ENCODE assay signal across 8 cellular contexts in the genomic region with DNA sequence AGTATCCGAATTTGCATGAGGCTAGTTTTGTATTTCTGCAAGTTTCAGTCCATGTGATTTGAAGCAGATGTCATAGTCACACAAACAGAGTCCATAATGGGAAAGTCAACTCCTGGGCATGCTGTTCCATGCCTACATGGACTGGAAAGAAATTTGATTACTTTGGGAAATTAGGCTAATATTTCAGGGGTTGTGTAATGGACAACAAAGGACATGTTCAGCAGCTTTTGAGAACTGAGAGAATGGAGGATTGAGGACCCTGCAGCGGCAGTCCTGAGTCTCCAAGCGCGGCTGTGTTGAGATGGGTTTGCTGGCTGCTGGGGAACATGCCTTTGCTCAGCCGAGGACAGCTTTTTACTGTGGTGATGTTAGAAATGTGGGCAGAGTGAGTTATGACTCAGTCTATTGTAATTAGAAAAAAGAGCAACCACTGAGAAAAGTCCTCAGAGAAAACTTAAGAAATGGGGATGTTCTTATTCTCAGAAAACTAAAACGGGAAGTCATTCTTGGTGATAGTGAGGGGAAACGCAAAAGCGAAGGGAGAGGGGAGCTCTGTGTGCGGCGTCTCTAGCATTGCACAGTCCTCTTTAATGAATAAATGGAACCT.
DNase-seq lines count a peak whose midpoint lies in the region; ATAC-seq and FAIRE-seq lines count a peak whose summit lies in the region.

No MANE protein-coding gene starts in this region.

- ATAC-seq in HG02571 (IDR thresholded peaks at IDR 0.05; ENCODE audit: unreplicated experiment) = peak; percentile 69

- peak; percentile 97 for FAIRE-seq in GM18507 (lab: Jason Lieb, UNC)

- no peak for DNase-seq in GM18507 (ENCODE audit: extremely low spot score, insufficient read length, low read depth)
- peak; percentile 97 for DNase-seq in MV-4-11 (lab: John Stamatoyannopoulos, UW)
- DNase-seq in astrocyte of the hippocampus (ENCODE audit: low read depth, low spot score) = peak; percentile 75
- peak; percentile 2 for DNase-seq in renal cortical epithelial cell (ENCODE audit: low read depth)
- no peak for DNase-seq in NCI-H748 (lab: John Stamatoyannopoulos, UW; ENCODE audit: unreplicated experiment)
- DNase-seq in NCI-H69 (lab: John Stamatoyannopoulos, UW) = no peak
- no peak for DNase-seq in NCI-H2107 (lab: John Stamatoyannopoulos, UW)

Comparison
In these comparisons a context has a peak if more than half of its experiments do, and no peak if none do; other contexts are left out.
1. DNase-seq: peak in MV-4-11 (single experiment), astrocyte of the hippocampus (single experiment) and renal cortical epithelial cell (single experiment); none in GM18507 (single experiment), NCI-H748 (single experiment), NCI-H69 (single experiment) and NCI-H2107 (single experiment).